17 cellular contexts compared by ENCODE assay signal in the genomic region with DNA sequence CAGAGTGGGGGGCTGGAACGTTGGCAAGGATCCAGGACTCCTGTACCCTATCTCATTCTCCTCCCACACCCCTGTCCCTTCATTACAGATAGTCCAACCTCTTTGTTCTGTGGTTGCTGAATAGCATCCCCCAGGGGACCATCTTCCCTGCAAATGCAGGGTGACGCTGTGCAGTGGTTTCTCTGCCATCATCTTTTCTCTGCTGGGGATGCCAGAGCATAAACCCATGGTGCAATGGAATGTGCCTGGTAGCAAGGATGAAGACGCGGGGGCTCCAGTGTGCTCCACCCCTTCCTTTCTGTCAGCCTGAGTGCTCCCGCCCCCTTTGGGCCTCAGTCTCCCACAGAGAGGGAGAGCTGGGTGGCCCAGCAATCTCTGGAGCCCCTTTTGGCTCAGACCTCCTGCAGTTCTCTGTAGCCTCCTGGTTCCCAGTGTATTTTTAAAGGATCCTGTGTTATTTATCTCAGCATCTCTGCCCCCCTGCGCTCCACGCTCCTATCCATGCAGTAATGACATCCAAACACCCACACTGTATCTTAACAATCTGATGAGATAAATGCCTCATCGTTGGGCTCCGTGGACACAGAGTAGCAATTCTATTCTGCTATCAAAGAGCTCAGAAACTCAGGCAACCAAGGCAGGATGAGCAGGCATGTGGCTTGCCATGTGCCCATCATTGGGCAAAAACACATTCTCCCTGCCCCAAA.
A peak's percentile ranks its signal among the peaks of the same experiment; 100 is the strongest.
DNase-seq lines count a peak whose midpoint lies in the region; ATAC-seq, FAIRE-seq and TF ChIP-seq lines count a peak whose summit lies in the region.
"Had no signal": no experiment of that assay in that cellular context is flagged by ENCODE, and none has a peak within 500 bp of the region (broad histone marks: within the 10 kb centered on the region; RNA-seq: fewer than 3 reads in every experiment).

No MANE protein-coding gene starts in this region.

- intact Hi-C loops in left colon (cut with DNase I, micrococcal nuclease), result no loop called here

- peak; percentile 61 for DNase-seq in Ammon's horn (ENCODE audit: low spot score)
- no peak for DNase-seq in Peyer's patch
- peak in 1 of 2 donors; percentile 77 for DNase-seq in fibroblast of lung (ENCODE audit: low read depth in 2 of 2)
- DNase-seq in HEK293T (ENCODE audit: extremely low spot score), result no peak
- DNase-seq in frontal cortex (ENCODE audit: low spot score in 2 of 2), result no peak
- DNase-seq in left colon, result no peak
- DNase-seq: activated CD4-positive, alpha-beta T cell treated with anti-CD3 and anti-CD28 coated beads, Interleukin-2, amount 50 U/mL, for 4 hours; DND-41; NCI-H510A had no signal

- no peak overlapping the region for H3K4me3 ChIP-seq in Peyer's patch
- H3K4me3 ChIP-seq in fibroblast of lung (replicated peaks in 1 of 4; ENCODE audit: control extremely low read depth in 1 of 4, insufficient read depth in 1 of 4, low read depth in 3 of 4, low read length in 4 of 4), result no peak overlapping the region
- H3K4me3 ChIP-seq in skeletal muscle satellite cell (ENCODE audit: low read length), result peak overlapping the region; percentile 32

- no peaks in the 10 kb centered on the region for H3K36me3 ChIP-seq in Peyer's patch
- no peaks in the 10 kb centered on the region for H3K36me3 ChIP-seq in fibroblast of lung (ENCODE audit: control insufficient read depth, insufficient read depth, low read length)
- no peaks in the 10 kb centered on the region for H3K36me3 ChIP-seq in skeletal muscle satellite cell (ENCODE audit: insufficient read depth, low read length)
- H3K36me3 ChIP-seq: neutrophil had no signal

- H3K4me1 ChIP-seq in Peyer's patch, result peaks cover 0 to 31% (median 0%) of the 10 kb centered on the region in 4 donors
- peaks cover 60% of the 10 kb centered on the region for H3K4me1 ChIP-seq in fibroblast of lung (ENCODE audit: control insufficient read depth, extremely low read depth, insufficient read depth, low read length)
- H3K4me1 ChIP-seq in skeletal muscle satellite cell (ENCODE audit: control insufficient read depth, insufficient read depth, low read length), result peaks cover 59% of the 10 kb centered on the region

- no peak overlapping the region for H2AFZ ChIP-seq in fibroblast of lung (ENCODE audit: low read length)

- H3K9me3 ChIP-seq in Peyer's patch (no peaks in the 10 kb centered on the region), fibroblast of lung (ENCODE audit: control insufficient read depth, insufficient read depth, low read depth, low read length) (no peaks in the 10 kb centered on the region), skeletal muscle satellite cell (replicated peaks; ENCODE audit: low read length) (no peaks in the 10 kb centered on the region)
- H3K9me3 ChIP-seq: neutrophil had no signal

- H3K4me2 ChIP-seq in fibroblast of lung (ENCODE audit: extremely low read depth, insufficient read depth, low read length) (no peak overlapping the region), skeletal muscle satellite cell (ENCODE audit: low read length) (peak overlapping the region; percentile 70)
- H3K4me2 ChIP-seq: KMS-11 had no signal

- no peak for TF ChIP-seq POLR2A in Peyer's patch (IDR thresholded peaks at IDR 0.05)

- ATAC-seq in HG03159 (IDR thresholded peaks at IDR 0.05; ENCODE audit: unreplicated experiment) (no peak), left colon (no peak)
- ATAC-seq: activated T-helper 17 cell treated with anti-CD3 and anti-CD28 coated beads, Interleukin-2, amount 50 U/mL, for 72 hours had no signal

- H3K79me2 ChIP-seq in fibroblast of lung (ENCODE audit: control insufficient read depth, insufficient read depth, low read length), result no peaks in the 10 kb centered on the region

- POLR2A ChIA-PET in HEK293T (lab: Yijun Ruan, JAX), result no interaction called here

- TF ChIP-seq CTCF in Peyer's patch (IDR thresholded peaks at IDR 0.05), result no peak
- no peak for TF ChIP-seq CTCF in fibroblast of lung (conservative IDR thresholded peaks at IDR 0.05 in 1 of 2, IDR thresholded peaks at IDR 0.05 in 1 of 2; ENCODE audit: low read depth in 1 of 2, low read length in 2 of 2)

- H3K9ac ChIP-seq in fibroblast of lung (ENCODE audit: insufficient read depth, low read length), result no peak overlapping the region
- peak overlapping the region; percentile 60 for H3K9ac ChIP-seq in skeletal muscle satellite cell (ENCODE audit: low read depth, low read length)
- H3K9ac ChIP-seq: KMS-11 had no signal

- H3K27me3 ChIP-seq in Peyer's patch, result no peaks in the 10 kb centered on the region
- no peaks in the 10 kb centered on the region for H3K27me3 ChIP-seq in fibroblast of lung (ENCODE audit: control insufficient read depth, insufficient read depth, low read length)
- no peaks in the 10 kb centered on the region for H3K27me3 ChIP-seq in skeletal muscle satellite cell (ENCODE audit: control insufficient read depth, insufficient read depth, low read length)
- H3K27me3 ChIP-seq: neutrophil had no signal

- no peak for FAIRE-seq in frontal cortex (lab: Jason Lieb, UNC)
- FAIRE-seq: GM12892, GM19239 had no signal

- H3K27ac ChIP-seq in Peyer's patch (peak overlapping the region in 3 of 4 donors; percentile 31 to 59 (median 37)), fibroblast of lung (ENCODE audit: insufficient read depth, low read length) (peak overlapping the region; percentile 75)
- H3K27ac ChIP-seq: C4-2B, KMS-11, neutrophil had no signal

- no peaks in the 10 kb centered on the region for H4K20me1 ChIP-seq in fibroblast of lung (ENCODE audit: control insufficient read depth, extremely low read depth, insufficient read depth, low read length)

- CTCF ChIA-PET in HEK293T (lab: Yijun Ruan, JAX), result no interaction called here

TF ChIP-seq in HEK293T, 16 proteins besides CTCF, POLR2A, EP300 and RAD21:
- TF ChIP-seq FOXK2 (IDR thresholded peaks at IDR 0.05) (no peak), TARDBP (IDR thresholded peaks at IDR 0.05) (no peak), L3MBTL2 (conservative IDR thresholded peaks at IDR 0.05) (no peak)
